In the genomic region with DNA sequence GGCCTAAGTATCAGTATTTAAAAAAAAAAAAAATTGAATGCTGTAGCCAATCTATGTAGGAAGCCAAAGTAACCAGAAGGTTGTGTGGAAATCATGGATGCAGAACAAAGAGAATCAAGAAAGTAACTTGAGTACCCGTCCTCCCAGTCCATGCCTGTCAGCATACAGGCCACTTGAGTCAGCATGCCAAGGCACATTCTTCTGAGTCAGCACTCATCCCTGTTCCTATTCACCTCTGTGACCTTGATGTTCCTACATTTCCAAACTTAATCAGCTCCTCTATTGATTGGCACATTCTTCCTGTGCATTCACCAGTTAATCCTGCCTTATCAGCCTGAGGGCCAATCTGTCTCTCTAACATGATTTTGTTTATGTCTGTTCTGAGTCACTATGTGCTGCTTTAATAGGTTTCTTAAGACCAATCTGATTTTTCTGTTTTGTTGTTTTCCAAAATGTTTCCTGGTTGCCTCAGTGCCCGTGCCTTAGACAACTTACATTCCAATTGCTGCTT, we compare ENCODE assay signal across 10 cellular contexts.
A peak's percentile ranks its signal among the peaks of the same experiment; 100 is the strongest.
DNase-seq lines count a peak whose midpoint lies in the region; ATAC-seq and TF ChIP-seq lines count a peak whose summit lies in the region.
"Had no signal": no experiment of that assay in that cellular context is flagged by ENCODE, and none has a peak within 500 bp of the region (broad histone marks: within the 10 kb centered on the region; RNA-seq: fewer than 3 reads in every experiment).

No MANE protein-coding gene starts in this region.

- in situ Hi-C loops in GM23248 (cut with MboI): no loop called here

- ATAC-seq in PC-3: peak; percentile 48; the same call in 1 of the 2 replicates
- ATAC-seq in CD8-positive, alpha-beta T cell: no peak

- no peaks in the 10 kb centered on the region for H3K27me3 Mint-ChIP-seq in CD8-positive, alpha-beta T cell (ENCODE audit: low read depth)
- H3K27me3 Mint-ChIP-seq: activated B cell treated with CpG ODN at 0.5 μM for 24 hours, brain had no signal

- H3K36me3 ChIP-seq in GM23248 (ENCODE audit: low read depth) (no peaks in the 10 kb centered on the region), PC-3 (ENCODE audit: low read depth, low read length) (no peaks in the 10 kb centered on the region), fibroblast of lung (ENCODE audit: control insufficient read depth, insufficient read depth, low read length) (no peaks in the 10 kb centered on the region)
- H3K36me3 ChIP-seq in CD8-positive, alpha-beta T cell (ENCODE audit: insufficient read depth, low read length): no peaks in the 10 kb centered on the region

- no peaks in the 10 kb centered on the region for H3K9me3 Mint-ChIP-seq in CD8-positive, alpha-beta T cell
- H3K9me3 Mint-ChIP-seq: activated B cell treated with CpG ODN at 0.5 μM for 24 hours had no signal

- H3F3A ChIP-seq in GM23248 (ENCODE audit: insufficient read depth): peaks cover 42% of the 10 kb centered on the region
- H3F3A ChIP-seq in PC-3 (ENCODE audit: low read length, unreplicated experiment): no peaks in the 10 kb centered on the region

- H3K4me1 Mint-ChIP-seq in CD8-positive, alpha-beta T cell (ENCODE audit: low read depth): no peaks in the 10 kb centered on the region
- H3K4me1 Mint-ChIP-seq: brain had no signal

- H3K27ac ChIP-seq in GM23248 (peak overlapping the region; percentile 77), PC-3 (ENCODE audit: low read length) (peak overlapping the region; percentile 41), fibroblast of lung (ENCODE audit: insufficient read depth, low read length) (peak overlapping the region; percentile 49)
- no peak overlapping the region for H3K27ac ChIP-seq in CD8-positive, alpha-beta T cell (ENCODE audit: low read depth, low read length)

- H3K4me3 ChIP-seq in GM23248 (0 out of 2 replicates have a peak overlapping the region, but pooled peaks have one; percentile 14), PC-3 (ENCODE audit: low read length) (no peak overlapping the region), fibroblast of lung (replicated peaks in 1 of 4; ENCODE audit: control extremely low read depth in 1 of 4, insufficient read depth in 1 of 4, low read depth in 3 of 4, low read length in 4 of 4) (no peak overlapping the region)
- no peak overlapping the region for H3K4me3 ChIP-seq in CD8-positive, alpha-beta T cell (ENCODE audit: low read depth, low read length)

- CTCF ChIA-PET in PC-3 (lab: Charles Lee): no interaction called here
- CTCF ChIA-PET in CD8-positive, alpha-beta T cell (lab: Charles Lee): no interaction called here

- H3K4me2 ChIP-seq in GM23248 (ENCODE audit: unreplicated experiment) (peak overlapping the region; percentile 52), PC-3 (ENCODE audit: low read length) (no peak overlapping the region), fibroblast of lung (ENCODE audit: extremely low read depth, insufficient read depth, low read length) (peak overlapping the region; percentile 46)

- TF ChIP-seq CTCF in PC-3 (conservative IDR thresholded peaks at IDR 0.05; ENCODE audit: low read depth, low read length) (no peak), fibroblast of lung (conservative IDR thresholded peaks at IDR 0.05 in 1 of 2, IDR thresholded peaks at IDR 0.05 in 1 of 2; ENCODE audit: low read depth in 1 of 2, low read length in 2 of 2) (no peak)
- TF ChIP-seq CTCF in CD8-positive, alpha-beta T cell (IDR thresholded peaks at IDR 0.05): no peak

- H3K79me2 ChIP-seq in GM23248 (ENCODE audit: insufficient read depth): peaks cover 7% of the 10 kb centered on the region; the same call in 1 of the 2 replicates
- H3K79me2 ChIP-seq in PC-3 (ENCODE audit: low read length): no peaks in the 10 kb centered on the region
- H3K79me2 ChIP-seq in fibroblast of lung (ENCODE audit: control insufficient read depth, insufficient read depth, low read length): no peaks in the 10 kb centered on the region

- H3K36me3 Mint-ChIP-seq in CD8-positive, alpha-beta T cell: peaks cover 4% of the 10 kb centered on the region
- H3K36me3 Mint-ChIP-seq: brain had no signal

- no peaks in the 10 kb centered on the region for H3K9me3 ChIP-seq in GM23248 (ENCODE audit: low read depth)
- no peaks in the 10 kb centered on the region for H3K9me3 ChIP-seq in PC-3 (ENCODE audit: low read length)
- H3K9me3 ChIP-seq in fibroblast of lung (ENCODE audit: control insufficient read depth, insufficient read depth, low read depth, low read length): no peaks in the 10 kb centered on the region
- no peaks in the 10 kb centered on the region for H3K9me3 ChIP-seq in CD8-positive, alpha-beta T cell (ENCODE audit: low read length)

- no peaks in the 10 kb centered on the region for H3K9me2 ChIP-seq in GM23248 (ENCODE audit: insufficient read depth)
- no peaks in the 10 kb centered on the region for H3K9me2 ChIP-seq in PC-3 (replicated peaks; ENCODE audit: low read length)

- no peak overlapping the region for H3K4me3 Mint-ChIP-seq in CD8-positive, alpha-beta T cell
- H3K4me3 Mint-ChIP-seq: activated B cell treated with CpG ODN at 0.5 μM for 24 hours, brain had no signal

- H3K9ac ChIP-seq in GM23248: peak overlapping the region; percentile 25
- H3K9ac ChIP-seq in PC-3 (ENCODE audit: low read length): no peak overlapping the region
- H3K9ac ChIP-seq in fibroblast of lung (ENCODE audit: insufficient read depth, low read length): no peak overlapping the region

- WGBS in GM23248 (ENCODE audit: low coverage in 1 of 2, low lambda C conversion rate in 2 of 2, missing lambda C conversion rate in 2 of 2), 2 experiments: 4 to 16% methylated on average over 2 of the region's 2 CpGs

- POLR2A ChIA-PET in PC-3 (lab: Charles Lee; ENCODE audit: unreplicated experiment): no interaction called here
- POLR2A ChIA-PET in CD8-positive, alpha-beta T cell (lab: Charles Lee): no interaction called here

- H4K20me1 ChIP-seq in GM23248 (ENCODE audit: insufficient read depth) (no peaks in the 10 kb centered on the region), PC-3 (ENCODE audit: low read length) (no peaks in the 10 kb centered on the region), fibroblast of lung (ENCODE audit: control insufficient read depth, extremely low read depth, insufficient read depth, low read length) (no peaks in the 10 kb centered on the region)

- no peak overlapping the region for H2AFZ ChIP-seq in GM23248
- H2AFZ ChIP-seq in PC-3 (ENCODE audit: low read length): no peak overlapping the region
- H2AFZ ChIP-seq in fibroblast of lung (ENCODE audit: low read length): no peak overlapping the region

- no TSS peak for BruUV-seq in PC-3 (replicated peaks; lab: Mats Ljungman, UMichigan)

- intact Hi-C loops in PC-3 (cut with micrococcal nuclease): loop anchor here (10.0 kb wide), 1 partner anchor 143 kb away; no protein-coding TSS in a partner anchor
- intact Hi-C loops in CD8-positive, alpha-beta T cell (cut with DNase I, micrococcal nuclease): no loop called here

- H3K27me3 ChIP-seq in GM23248 (replicated peaks; ENCODE audit: insufficient read depth) (no peaks in the 10 kb centered on the region), PC-3 (ENCODE audit: low read length) (no peaks in the 10 kb centered on the region), fibroblast of lung (ENCODE audit: control insufficient read depth, insufficient read depth, low read length) (no peaks in the 10 kb centered on the region)
- no peaks in the 10 kb centered on the region for H3K27me3 ChIP-seq in CD8-positive, alpha-beta T cell (ENCODE audit: insufficient read depth, low read length)

- no peak overlapping the region for H3K27ac Mint-ChIP-seq in CD8-positive, alpha-beta T cell
- H3K27ac Mint-ChIP-seq: activated B cell treated with CpG ODN at 0.5 μM for 24 hours had no signal

- DNase-seq in GM23248 (peak; percentile 81), PC-3 (peak; percentile 59), fibroblast of lung (ENCODE audit: low read depth in 2 of 2) (peak; percentile 68 to 91), renal cortical epithelial cell (ENCODE audit: low read depth) (peak; percentile 89), NOMO-1 treated with dmso at 0.1 percent for 144 hours (lab: John Stamatoyannopoulos, UW; ENCODE audit: unreplicated experiment) (no peak), C1 segment of cervical spinal cord (lab: John Stamatoyannopoulos, UW) (no peak), SIG-M5 treated with dmso at 0.1 percent for 504 hours (lab: John Stamatoyannopoulos, UW; ENCODE audit: unreplicated experiment) (no peak)
- no peak for DNase-seq in CD8-positive, alpha-beta T cell
- DNase-seq: activated B cell treated with CpG ODN at 0.5 μM for 24 hours had no signal

- H3K4me1 ChIP-seq in GM23248 (ENCODE audit: insufficient read depth): peaks cover 48% of the 10 kb centered on the region
- H3K4me1 ChIP-seq in PC-3 (ENCODE audit: insufficient read depth, low read length): peaks cover 16% of the 10 kb centered on the region
- H3K4me1 ChIP-seq in fibroblast of lung (ENCODE audit: control insufficient read depth, extremely low read depth, insufficient read depth, low read length): peaks cover 9% of the 10 kb centered on the region
- no peaks in the 10 kb centered on the region for H3K4me1 ChIP-seq in CD8-positive, alpha-beta T cell (ENCODE audit: insufficient read depth, low read length)

Comparison
In these comparisons a context has a peak if more than half of its experiments do, and no peak if none do; other contexts are left out.
1. DNase-seq: peak in GM23248 (single experiment), PC-3 (single experiment), fibroblast of lung (2 of 2) and renal cortical epithelial cell (single experiment); none in NOMO-1 treated with dmso at 0.1 percent for 144 hours (single experiment), C1 segment of cervical spinal cord (0 of 14), SIG-M5 treated with dmso at 0.1 percent for 504 hours (single experiment) and CD8-positive, alpha-beta T cell (0 of 7).